ENCODE assay signal across 8 cellular contexts in the genomic region with DNA sequence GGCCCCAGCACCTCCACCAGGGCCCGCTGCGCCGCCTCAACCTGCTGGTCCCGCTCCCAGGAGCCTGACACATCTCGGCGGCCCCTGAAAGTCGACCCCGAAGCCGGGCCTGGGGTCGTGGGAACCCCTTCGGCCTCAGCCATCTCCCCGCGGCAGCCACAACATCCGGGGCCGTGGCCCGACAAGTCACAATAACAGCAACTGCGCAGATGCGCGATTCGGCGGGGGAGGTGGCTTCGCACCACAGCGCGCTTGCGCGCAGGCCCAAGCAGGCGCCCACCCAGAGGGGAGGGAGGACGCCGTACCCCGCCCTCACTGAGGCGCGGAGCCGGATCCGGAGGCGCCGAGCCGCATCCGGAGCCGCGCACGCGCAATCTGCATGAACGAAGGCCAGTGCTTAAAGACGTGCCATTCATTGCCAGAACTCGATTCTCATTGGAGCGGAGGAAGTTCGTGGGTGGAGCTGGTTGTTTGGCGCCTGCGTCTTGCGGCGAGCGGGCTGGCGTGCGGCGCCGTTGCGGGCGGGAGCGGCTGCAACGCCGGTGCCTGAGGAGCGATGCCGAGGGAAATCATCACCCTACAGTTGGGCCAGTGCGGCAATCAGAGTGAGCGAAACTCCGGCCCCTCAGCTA. TPM values are rescaled to one million over a fixed set of nuclear protein-coding genes. Genes with fewer than 3 reads are reported as not detected.
A peak's percentile ranks its signal among the peaks of the same experiment; 100 is the strongest.
DNase-seq lines count a peak whose midpoint lies in the region; FAIRE-seq and TF ChIP-seq lines count a peak whose summit lies in the region.

A gene with protein sequence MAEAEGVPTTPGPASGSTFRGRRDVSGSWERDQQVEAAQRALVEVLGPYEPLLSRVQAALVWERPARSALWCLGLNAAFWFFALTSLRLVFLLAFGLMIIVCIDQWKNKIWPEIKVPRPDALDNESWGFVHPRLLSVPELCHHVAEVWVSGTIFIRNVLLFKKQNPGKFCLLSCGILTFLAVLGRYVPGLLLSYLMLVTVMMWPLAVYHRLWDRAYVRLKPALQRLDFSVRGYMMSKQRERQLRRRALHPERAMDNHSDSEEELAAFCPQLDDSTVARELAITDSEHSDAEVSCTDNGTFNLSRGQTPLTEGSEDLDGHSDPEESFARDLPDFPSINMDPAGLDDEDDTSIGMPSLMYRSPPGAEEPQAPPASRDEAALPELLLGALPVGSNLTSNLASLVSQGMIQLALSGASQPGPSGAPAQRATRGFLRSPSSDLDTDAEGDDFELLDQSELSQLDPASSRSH (minus strand): TSS at position 193 of the 632 bp plus-strand sequence. CDS start 50 bp downstream, at position 143.
A gene (plus strand): TSS at position 502 of the 632 bp plus-strand sequence. CDS start 55 bp downstream, at position 557.

- H3K27ac Mint-ChIP-seq in HFFc6: peak within 1 kb of the TSS; percentile 90
- H3K27ac Mint-ChIP-seq in activated naive CD4-positive, alpha-beta T cell treated with anti-CD3 and anti-CD28 coated beads, Interleukin-2, amount 10 ng/mL, durations not matched to agents 7 days and 5 days: peak within 1 kb of the TSS; percentile 97

- H3K23ac ChIP-seq in neuronal stem cell (ENCODE audit: low read depth, low read length, poor library complexity): peak within 1 kb of the TSS; percentile 98

- H3K27me3 ChIP-seq in GM06990 (replicated peaks; ENCODE audit: control insufficient read depth, insufficient read depth, low read length): no peaks in the 10 kb centered on the region
- no peaks in the 10 kb centered on the region for H3K27me3 ChIP-seq in neuronal stem cell (ENCODE audit: control insufficient read depth in 3 of 3, insufficient read depth in 3 of 3, low read depth in 1 of 3, low read length in 3 of 3)

- H3K4ac ChIP-seq in neuronal stem cell (ENCODE audit: low read length): peak within 1 kb of the TSS; percentile 84

- peak; percentile 57 for FAIRE-seq in frontal cortex (lab: Jason Lieb, UNC)

- H2BK5ac ChIP-seq in neuronal stem cell (ENCODE audit: low read length): peak within 1 kb of the TSS; percentile 93

- peak within 1 kb of the TSS; percentile 94 for H3K14ac ChIP-seq in neuronal stem cell (ENCODE audit: low read length)

- peak within 1 kb of the TSS; percentile 98 for H3K4me3 ChIP-seq in GM06990 (replicated peaks; ENCODE audit: low read depth, low read length)
- peak within 1 kb of the TSS; percentile 97 for H3K4me3 ChIP-seq in NB4 (ENCODE audit: low read depth, low read length)
- H3K4me3 ChIP-seq in SK-N-MC: peak within 1 kb of the TSS; percentile 87
- H3K4me3 ChIP-seq in neuronal stem cell (ENCODE audit: low read length in 2 of 2): peak within 1 kb of the TSS; percentile 85 to 98

- peak within 1 kb of the TSS; percentile 94 for H2AFZ ChIP-seq in neuronal stem cell (ENCODE audit: low read length)

- no peaks in the 10 kb centered on the region for H3K9me3 Mint-ChIP-seq in HFFc6
- no peaks in the 10 kb centered on the region for H3K9me3 Mint-ChIP-seq in activated naive CD4-positive, alpha-beta T cell treated with anti-CD3 and anti-CD28 coated beads, Interleukin-2, amount 10 ng/mL, durations not matched to agents 7 days and 5 days

- peaks cover 34% of the 10 kb centered on the region for H3K4me1 Mint-ChIP-seq in HFFc6 (ENCODE audit: low read depth)
- peaks cover 46% of the 10 kb centered on the region for H3K4me1 Mint-ChIP-seq in activated naive CD4-positive, alpha-beta T cell treated with anti-CD3 and anti-CD28 coated beads, Interleukin-2, amount 10 ng/mL, durations not matched to agents 7 days and 5 days

- peak within 1 kb of the TSS; percentile 61 for H2BK120ac ChIP-seq in neuronal stem cell (ENCODE audit: low read depth, low read length)

- peak; percentile 100 for DNase-seq in GM06990 (ENCODE audit: extremely low read depth, insufficient read length)
- peak; percentile 99 for DNase-seq in HFFc6
- DNase-seq in NB4 (ENCODE audit: low read depth): peak; percentile 98
- DNase-seq in SK-N-MC (ENCODE audit: low read depth, low spot score): peak; percentile 96
- peak; percentile 99 for DNase-seq in activated naive CD4-positive, alpha-beta T cell treated with anti-CD3 and anti-CD28 coated beads, Interleukin-2, amount 10 ng/mL, durations not matched to agents 7 days and 5 days
- DNase-seq in frontal cortex (ENCODE audit: low spot score in 2 of 2): peak; percentile 98 to 99
- DNase-seq in neuronal stem cell (ENCODE audit: low spot score): peak; percentile 100

- H4K91ac ChIP-seq in neuronal stem cell (ENCODE audit: low read depth, low read length, poor library complexity): no peak within 1 kb of the TSS

- peak within 1 kb of the TSS; percentile 93 for H3K4me2 ChIP-seq in neuronal stem cell (ENCODE audit: insufficient read depth, low read length, poor library complexity, severe bottlenecking)

- peak within 1 kb of the TSS; percentile 100 for H3K4me3 Mint-ChIP-seq in HFFc6
- H3K4me3 Mint-ChIP-seq in activated naive CD4-positive, alpha-beta T cell treated with anti-CD3 and anti-CD28 coated beads, Interleukin-2, amount 10 ng/mL, durations not matched to agents 7 days and 5 days: peak within 1 kb of the TSS; percentile 99

- TF ChIP-seq POLR2A in NB4 (IDR thresholded peaks at IDR 0.05; ENCODE audit: extremely low read depth, insufficient read length): peak; percentile 84

- H3K9me3 ChIP-seq in SK-N-MC (ENCODE audit: low read depth, low read length) (no peaks in the 10 kb centered on the region), neuronal stem cell (replicated peaks in 1 of 2; ENCODE audit: control insufficient read depth in 2 of 2, insufficient read depth in 1 of 2, low read depth in 1 of 2, low read length in 2 of 2) (no peaks in the 10 kb centered on the region)

- H2BK15ac ChIP-seq in neuronal stem cell (ENCODE audit: low read length): peak within 1 kb of the TSS; percentile 67

- H3K79me1 ChIP-seq in neuronal stem cell (ENCODE audit: low read depth, low read length): peaks cover 8% of the 10 kb centered on the region

- H3K9ac ChIP-seq in SK-N-MC (ENCODE audit: insufficient read length) (peak within 1 kb of the TSS; percentile 92), neuronal stem cell (ENCODE audit: low read depth, low read length, poor library complexity) (peak within 1 kb of the TSS; percentile 97)

- H3K4me1 ChIP-seq in neuronal stem cell (ENCODE audit: control insufficient read depth in 2 of 2, insufficient read depth in 1 of 2, low read depth in 1 of 2, low read length in 2 of 2): peaks cover 7 to 11% of the 10 kb centered on the region in 2 donors

- CTCF ChIA-PET in activated naive CD4-positive, alpha-beta T cell treated with anti-CD3 and anti-CD28 coated beads, Interleukin-2, amount 10 ng/mL, durations not matched to agents 7 days and 5 days (lab: Charles Lee): interaction anchor here (1.1 to 3.7 kb wide), 3 partner anchors 31 to 154 kb away, joined by 3 to 26 read pairs (median 7); a partner anchor contains a TSS

- peak; percentile 15 for TF ChIP-seq CTCF in GM06990 (IDR thresholded peaks at IDR 0.05; ENCODE audit: insufficient read depth, low read length, poor library complexity, severe bottlenecking)
- TF ChIP-seq CTCF in HFFc6 (IDR thresholded peaks at IDR 0.05): peak; percentile 67
- peak; percentile 2 for TF ChIP-seq CTCF in NB4 (IDR thresholded peaks at IDR 0.05; ENCODE audit: low read depth, low read length)
- TF ChIP-seq CTCF in subcutaneous adipose tissue (IDR thresholded peaks at IDR 0.05; ENCODE audit: low read depth): no peak

- H3K27ac ChIP-seq in SK-N-MC: peak within 1 kb of the TSS; percentile 19; the same call in 1 of the 2 replicates
- peak within 1 kb of the TSS; percentile 77 for H3K27ac ChIP-seq in neuronal stem cell (replicated peaks; ENCODE audit: low read length)

- peak within 1 kb of the TSS; percentile 99 for H3K18ac ChIP-seq in neuronal stem cell (ENCODE audit: low read length)

- no CpG with 5 or more reads among the region's 66 CpGs for WGBS in neuronal stem cell (ENCODE audit: extremely low coverage in 2 of 2, insufficient read length in 2 of 2, insufficient replicate concordance in 1 of 2), 2 donors

- peaks cover 12% of the 10 kb centered on the region for H3K36me3 Mint-ChIP-seq in HFFc6 (ENCODE audit: low read depth)
- peaks cover 39% of the 10 kb centered on the region for H3K36me3 Mint-ChIP-seq in activated naive CD4-positive, alpha-beta T cell treated with anti-CD3 and anti-CD28 coated beads, Interleukin-2, amount 10 ng/mL, durations not matched to agents 7 days and 5 days

- H3K27me3 Mint-ChIP-seq in HFFc6 (ENCODE audit: insufficient read depth): no peaks in the 10 kb centered on the region; the same call in 1 of the 2 replicates
- peaks cover 5% of the 10 kb centered on the region for H3K27me3 Mint-ChIP-seq in activated naive CD4-positive, alpha-beta T cell treated with anti-CD3 and anti-CD28 coated beads, Interleukin-2, amount 10 ng/mL, durations not matched to agents 7 days and 5 days

- peak within 1 kb of the TSS; percentile 65 for H4K8ac ChIP-seq in neuronal stem cell (ENCODE audit: low read depth, low read length)

- H2BK12ac ChIP-seq in neuronal stem cell (ENCODE audit: low read length): peak within 1 kb of the TSS; percentile 41

- H2AK5ac ChIP-seq in neuronal stem cell (ENCODE audit: low read depth, low read length): peak within 1 kb of the TSS; percentile 88

- H3K36me3 ChIP-seq in GM06990 (ENCODE audit: control insufficient read depth, insufficient read depth, low read length) (peaks cover 13% of the 10 kb centered on the region), SK-N-MC (ENCODE audit: insufficient read depth, low read length) (peaks cover 24% of the 10 kb centered on the region), neuronal stem cell (replicated peaks in 1 of 2; ENCODE audit: control insufficient read depth in 2 of 2, insufficient read depth in 2 of 2, low read length in 2 of 2) (peaks cover 20 to 42% of the 10 kb centered on the region in 2 donors)

RNA-seq across cellular contexts. Expression of the first gene that starts in this region (rescaled TPM):
- 10 to 100 TPM; 42.5 to 61.1 (median 48.9) TPM for total RNA-seq in HFFc6 (2021; fragmentation: NEBNext Ultra II Directional; extraction: Animal tissue kit (Norgen Biotek cat#: 25700))
- total RNA-seq in frontal cortex (59.5 TPM), subcutaneous adipose tissue (10 to 100 TPM; 36.4 to 62.0 (median 57.4) TPM)
- 29.8 TPM for polyA plus RNA-seq in neuronal stem cell (2013, experiment 1 of 2)
- 29.7 TPM for polyA plus RNA-seq in neuronal stem cell (2013, experiment 2 of 2)

RNA-seq across cellular contexts. Expression of the second gene that starts in this region (rescaled TPM):
- total RNA-seq in HFFc6 (2021; fragmentation: NEBNext Ultra II Directional; extraction: Animal tissue kit (Norgen Biotek cat#: 25700)): 100 to 1,000 TPM in 5 of 6 experiments, 10 to 100 TPM in 1; 85.5 to 127 (median 112) TPM
- 11.4 TPM for total RNA-seq in frontal cortex
- polyA plus RNA-seq in neuronal stem cell (2013, experiment 1 of 2): 89.3 TPM
- polyA plus RNA-seq in neuronal stem cell (2013, experiment 2 of 2): 88.4 TPM
- 10 to 100 TPM; 16.3 to 35.8 (median 23.5) TPM for total RNA-seq in subcutaneous adipose tissue

Comparison
In these comparisons a context has a peak if more than half of its experiments do, and no peak if none do; other contexts are left out.
1. Peak in every context shown above with its lines: DNase-seq, H3K4me3 ChIP-seq and H3K27ac ChIP-seq.